Comparison of ENCODE assay signal across 11 cellular contexts in genomic region chr16:79776243-79776884, GRCh38.
DNase-seq lines count a peak whose midpoint lies in the region; ATAC-seq, FAIRE-seq and TF ChIP-seq lines count a peak whose summit lies in the region.
"Had no signal": no experiment of that assay in that cellular context is flagged by ENCODE, and none has a peak within 500 bp of the region (broad histone marks: within the 10 kb centered on the region; RNA-seq: fewer than 3 reads in every experiment).

No MANE protein-coding gene starts in this region.

- intact Hi-C loops in upper lobe of right lung (cut with DNase I), result no loop called here

- TF ChIP-seq CTCF in upper lobe of right lung (IDR thresholded peaks at IDR 0.05), result peak; percentile 20

- peak; percentile 53 for ATAC-seq in upper lobe of right lung
- ATAC-seq: Panc1 had no signal

- H3K4me1 ChIP-seq in esophagus (ENCODE audit: control insufficient read depth in 2 of 2, insufficient read depth in 2 of 2, low read length in 1 of 2) (peaks cover 0 to 5% of the 10 kb centered on the region in 2 donors), upper lobe of right lung (no peaks in the 10 kb centered on the region)

- no peaks in the 10 kb centered on the region for H3K9me3 ChIP-seq in esophagus (ENCODE audit: control insufficient read depth in 2 of 2, insufficient read depth in 1 of 2, low read depth in 1 of 2, low read length in 1 of 2)
- H3K9me3 ChIP-seq in upper lobe of right lung, result no peaks in the 10 kb centered on the region

- DNase-seq in DMS53 (lab: John Stamatoyannopoulos, UW) (peak; percentile 4), DMS53 treated with DMSO at 0.1 percent for 48 hours (lab: John Stamatoyannopoulos, UW; ENCODE audit: unreplicated experiment) (no peak), medulla oblongata (ENCODE audit: extremely low spot score) (peak; percentile 9), upper lobe of right lung (no peak), RCC 7860 (ENCODE audit: low spot score) (no peak), HuH-7 (ENCODE audit: low spot score) (no peak)
- no peak for DNase-seq in activated CD4-positive, alpha-beta T cell treated with anti-CD3 and anti-CD28 coated beads, Interleukin-2, amount 50 U/mL, for 4 hours
- DNase-seq: 8988T; stimulated activated CD4-positive, alpha-beta T cell treated with anti-CD3 and anti-CD28 coated beads, Interleukin-12 subunit alpha, Interleukin-12 subunit beta, amount 100 ng/mL, for 4 hours had no signal

- no peak for FAIRE-seq in RCC 7860 (lab: Jason Lieb, UNC)

- 39 to 51% methylated on average over 4 of the region's 4 CpGs for WGBS in esophagus, 2 donors

- H3K27me3 ChIP-seq in esophagus (ENCODE audit: control insufficient read depth in 1 of 2, insufficient read depth in 2 of 2, low read length in 2 of 2) (no peaks in the 10 kb centered on the region), upper lobe of right lung (no peaks in the 10 kb centered on the region)

- H3K36me3 ChIP-seq in esophagus (ENCODE audit: control insufficient read depth in 2 of 2, insufficient read depth in 2 of 2, low read length in 1 of 2), result no peaks in the 10 kb centered on the region
- H3K36me3 ChIP-seq in upper lobe of right lung, result no peaks in the 10 kb centered on the region

- H3K27ac ChIP-seq in esophagus (ENCODE audit: low read depth in 2 of 2, low read length in 1 of 2), result peak overlapping the region; percentile 73 to 74
- H3K27ac ChIP-seq in upper lobe of right lung, result no peak overlapping the region

- H3K4me3 ChIP-seq in esophagus (ENCODE audit: low read depth in 1 of 2, low read length in 2 of 2) (no peak overlapping the region), upper lobe of right lung (no peak overlapping the region)

Comparison
In these comparisons a context has a peak if more than half of its experiments do, and no peak if none do; other contexts are left out.
1. DNase-seq: peak in DMS53 (single experiment) and medulla oblongata (single experiment); none in DMS53 treated with DMSO at 0.1 percent for 48 hours (single experiment), upper lobe of right lung (single experiment), activated CD4-positive, alpha-beta T cell treated with anti-CD3 and anti-CD28 coated beads, Interleukin-2, amount 50 U/mL, for 4 hours (0 of 2), RCC 7860 (single experiment) and HuH-7 (single experiment).